1 cellular context compared by ENCODE assay signal in genomic region chr9:136847827-136848392, GRCh38.
A peak's percentile ranks its signal among the peaks of the same experiment; 100 is the strongest.
TF ChIP-seq lines count a peak whose summit lies in the region.

No MANE protein-coding gene starts in this region.

TF ChIP-seq in HepG2, 621 proteins besides CTCF, POLR2A, EP300 and RAD21 (continued from another document and continues in another):
- TF ChIP-seq PRDM4 (CRISPR knock-in tag; IDR thresholded peaks at IDR 0.05; ENCODE audit: borderline replicate concordance), result no peak; the same call in 1 of the 2 replicates
- TF ChIP-seq ZNF883 (CRISPR knock-in tag; IDR thresholded peaks at IDR 0.05; ENCODE audit: not compliant biosample characterization), result no peak
- 0 out of 2 replicates have a peak, but pooled peaks have one; percentile 71 for TF ChIP-seq HOXA9 (CRISPR knock-in tag; IDR thresholded peaks at IDR 0.05; ENCODE audit: borderline replicate concordance)
- TF ChIP-seq LCORL (IDR thresholded peaks at IDR 0.05), result no peak
- no peak for TF ChIP-seq LCORL (CRISPR knock-in tag; IDR thresholded peaks at IDR 0.05)
- peak; percentile 43 for TF ChIP-seq TEAD3 (CRISPR knock-in tag; optimal IDR thresholded peaks at IDR 0.05; ENCODE audit: borderline replicate concordance)
- TF ChIP-seq ZNF280D (CRISPR knock-in tag; IDR thresholded peaks at IDR 0.05), result peak; percentile 83
- TF ChIP-seq HIC2 (CRISPR knock-in tag; IDR thresholded peaks at IDR 0.05; ENCODE audit: low read depth), result no peak
- no peak for TF ChIP-seq TFDP2 (CRISPR knock-in tag; IDR thresholded peaks at IDR 0.05)
- peak; percentile 71; the same call in 1 of the 2 replicates for TF ChIP-seq ZNF318 (CRISPR knock-in tag; IDR thresholded peaks at IDR 0.05)
- TF ChIP-seq ZNF598 (CRISPR knock-in tag; IDR thresholded peaks at IDR 0.05; ENCODE audit: borderline replicate concordance), result peak; percentile 48; the same call in 1 of the 2 replicates
- no peak for TF ChIP-seq ZNF770 (CRISPR knock-in tag; IDR thresholded peaks at IDR 0.05)
- 0 out of 2 replicates have a peak, but pooled peaks have one; percentile 17 for TF ChIP-seq ZNF614 (CRISPR knock-in tag; IDR thresholded peaks at IDR 0.05; ENCODE audit: borderline replicate concordance)
- TF ChIP-seq ZSCAN22 (CRISPR knock-in tag; IDR thresholded peaks at IDR 0.05), result 0 out of 2 replicates have a peak, but pooled peaks have one; percentile 6
- no peak; the same call in 1 of the 2 replicates for TF ChIP-seq CREM (IDR thresholded peaks at IDR 0.05)
- TF ChIP-seq CREM (CRISPR knock-in tag; IDR thresholded peaks at IDR 0.05), result no peak
- TF ChIP-seq USF2 (IDR thresholded peaks at IDR 0.05; ENCODE audit: low read depth, low read length), result no peak
- TF ChIP-seq USF2 (CRISPR knock-in tag; IDR thresholded peaks at IDR 0.05; ENCODE audit: borderline replicate concordance), result 0 out of 2 replicates have a peak, but pooled peaks have one; percentile 19
- 0 out of 2 replicates have a peak, but pooled peaks have one; percentile 22 for TF ChIP-seq ZFP41 (CRISPR knock-in tag; IDR thresholded peaks at IDR 0.05; ENCODE audit: borderline replicate concordance)
- TF ChIP-seq GLMP (CRISPR knock-in tag; IDR thresholded peaks at IDR 0.05; ENCODE audit: borderline replicate concordance), result no peak
- peak; percentile 13; the same call in 1 of the 3 replicates for TF ChIP-seq MXI1 (IDR thresholded peaks at IDR 0.05; ENCODE audit: borderline replicate concordance, low read depth, low read length)
- TF ChIP-seq DZIP1 (CRISPR knock-in tag; IDR thresholded peaks at IDR 0.05), result 0 out of 2 replicates have a peak, but pooled peaks have one; percentile 23
- TF ChIP-seq ZNF253 (CRISPR knock-in tag; IDR thresholded peaks at IDR 0.05; ENCODE audit: borderline replicate concordance), result peak; percentile 53; the same call in 1 of the 2 replicates
- TF ChIP-seq ZNF761 (CRISPR knock-in tag; conservative IDR thresholded peaks at IDR 0.05), result no peak
